12 cellular contexts compared by ENCODE assay signal in the genomic region with DNA sequence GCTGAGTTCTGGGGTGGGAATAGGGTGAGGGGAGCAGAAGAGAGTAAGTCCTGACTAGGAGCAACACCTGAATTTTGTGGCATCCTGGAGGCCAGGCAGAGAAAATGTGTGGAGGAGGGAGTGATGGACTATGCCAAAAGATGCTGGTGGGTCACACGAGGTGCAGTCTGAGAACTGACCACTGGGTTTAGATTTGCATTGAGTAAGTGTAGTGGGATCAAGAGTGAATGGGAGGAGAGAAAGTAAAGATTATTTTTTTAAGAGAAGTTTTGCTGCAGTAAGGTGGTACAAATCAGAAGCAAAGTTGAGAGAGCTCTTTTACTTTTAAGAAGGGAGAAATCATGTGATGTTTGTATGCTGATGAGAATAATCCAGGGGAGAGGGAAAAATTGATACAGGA.
DNase-seq lines count a peak whose midpoint lies in the region; ATAC-seq and TF ChIP-seq lines count a peak whose summit lies in the region.
"Had no signal": no experiment of that assay in that cellular context is flagged by ENCODE, and none has a peak within 500 bp of the region (broad histone marks: within the 10 kb centered on the region; RNA-seq: fewer than 3 reads in every experiment).

No MANE protein-coding gene starts in this region.

- no peak for DNase-seq in BE2C
- DNase-seq in H9, result no peak
- no peak for DNase-seq in IMR-90
- DNase-seq in mesenchymal stem cell, result no peak
- no peak for DNase-seq in progenitor cell of endocrine pancreas (ENCODE audit: low spot score, unreplicated experiment)
- no peak for DNase-seq in KBM-7
- DNase-seq: Caco-2; CD4-positive, alpha-beta T cell; H7 had no signal

- TF ChIP-seq POLR2A in IMR-90 (IDR thresholded peaks at IDR 0.05; ENCODE audit: low read depth, low read length), result no peak

- no peak overlapping the region for H2AK9ac ChIP-seq in IMR-90 (replicated peaks; ENCODE audit: low read depth, low read length, poor library complexity)

- 0 out of 2 replicates have a peak, but pooled peaks have one; percentile 13 for TF ChIP-seq CTCF in BE2C (IDR thresholded peaks at IDR 0.05; ENCODE audit: low read depth, low read length)
- peak; percentile 23; the same call in 1 of the 3 replicates for TF ChIP-seq CTCF in H9 (conservative IDR thresholded peaks at IDR 0.05)
- TF ChIP-seq CTCF in IMR-90 (conservative IDR thresholded peaks at IDR 0.05; ENCODE audit: low read depth, low read length), result no peak
- TF ChIP-seq CTCF in progenitor cell of endocrine pancreas (IDR thresholded peaks at IDR 0.05; ENCODE audit: unreplicated experiment), result no peak

- no peak for TF ChIP-seq RAD21 in IMR-90 (IDR thresholded peaks at IDR 0.05; ENCODE audit: low read length)

- no peak overlapping the region for H4K91ac ChIP-seq in H9 (ENCODE audit: insufficient read length, low read depth, low read length)
- H4K91ac ChIP-seq in IMR-90 (ENCODE audit: insufficient read depth, low read depth, low read length), result peak overlapping the region; percentile 41
- no peak overlapping the region for H4K91ac ChIP-seq in mesenchymal stem cell (ENCODE audit: low read length)

- H3K4me3 Mint-ChIP-seq in H9 (no peak overlapping the region), progenitor cell of endocrine pancreas (ENCODE audit: low read depth) (no peak overlapping the region)
- H3K4me3 Mint-ChIP-seq: CD4-positive, alpha-beta T cell had no signal

- no peaks in the 10 kb centered on the region for H3K36me3 ChIP-seq in BE2C
- H3K36me3 ChIP-seq in IMR-90 (ENCODE audit: control insufficient read depth, insufficient read depth, low read length), result no peaks in the 10 kb centered on the region
- H3K36me3 ChIP-seq in mesenchymal stem cell (ENCODE audit: control insufficient read depth in 1 of 2, insufficient read depth in 2 of 2, low read depth in 1 of 2, low read length in 2 of 2), result no peaks in the 10 kb centered on the region

- H3K79me2 ChIP-seq in H9 (ENCODE audit: insufficient read depth, low read length), result no peaks in the 10 kb centered on the region

- no peaks in the 10 kb centered on the region for H3K23me2 ChIP-seq in H9 (ENCODE audit: insufficient read length, low read depth, low read length, poor library complexity, severe bottlenecking)

- H2AK5ac ChIP-seq in H9 (ENCODE audit: insufficient read length, low read length), result no peak overlapping the region
- 0 out of 2 replicates have a peak overlapping the region, but pooled peaks have one; percentile 5 for H2AK5ac ChIP-seq in IMR-90 (ENCODE audit: low read depth, low read length)
- no peak overlapping the region for H2AK5ac ChIP-seq in mesenchymal stem cell (ENCODE audit: low read length, severe bottlenecking)

- H2BK5ac ChIP-seq in H9 (ENCODE audit: insufficient read length, low read length), result no peak overlapping the region
- no peak overlapping the region for H2BK5ac ChIP-seq in IMR-90 (ENCODE audit: low read depth, low read length, poor library complexity, severe bottlenecking)
- H2BK5ac ChIP-seq in mesenchymal stem cell (ENCODE audit: low read depth, low read length, poor library complexity, severe bottlenecking), result no peak overlapping the region

- intact Hi-C loops in IMR-90 (cut with micrococcal nuclease), result loop anchor here (5.0 to 10.0 kb wide), 2 partner anchors 79 to 366 kb away; no protein-coding TSS in a partner anchor

- H2BK12ac ChIP-seq in H9 (ENCODE audit: insufficient read length, low read depth, low read length) (no peak overlapping the region), mesenchymal stem cell (ENCODE audit: low read length in 2 of 2) (peak overlapping the region in 1 of 2 experiments; percentile 88)

- in situ Hi-C loops in IMR-90 (cut with MboI; ENCODE audit: low sequenced_read_pairs), result no loop called here
- in situ Hi-C loops in KBM-7 (cut with MboI; ENCODE audit: low pct_unique_long_range_greater_than_20kb, low sequenced_read_pairs), result no loop called here

- H3K4me1 Mint-ChIP-seq in H9, result no peaks in the 10 kb centered on the region; a peak in 1 of 4 replicates
- no peaks in the 10 kb centered on the region for H3K4me1 Mint-ChIP-seq in progenitor cell of endocrine pancreas (ENCODE audit: low read depth)

- no TSS peak for BruUV-seq in IMR-90 (replicated peaks; lab: Mats Ljungman, UMichigan)

- dilution Hi-C loops in IMR-90 (cut with HindIII; ENCODE audit: low sequenced_read_pairs, unreplicated experiment), result no loop called here

- no peak overlapping the region for H3K56ac ChIP-seq in H9 (ENCODE audit: insufficient read length, low read depth, low read length)
- no peak overlapping the region; the same call in 1 of the 2 replicates for H3K56ac ChIP-seq in IMR-90 (ENCODE audit: extremely low read depth, insufficient read depth, low read length)

- no peak overlapping the region for H4K8ac ChIP-seq in H9 (replicated peaks; ENCODE audit: insufficient read length, low read depth, low read length)
- H4K8ac ChIP-seq in IMR-90 (ENCODE audit: low read depth in 2 of 2, low read length in 2 of 2), result no peak overlapping the region
- peak overlapping the region; percentile 54 for H4K8ac ChIP-seq in mesenchymal stem cell (ENCODE audit: low read length)

- H3K27ac ChIP-seq in H9 (ENCODE audit: insufficient read length, low read depth, low read length), result no peak overlapping the region
- no peak overlapping the region for H3K27ac ChIP-seq in IMR-90 (ENCODE audit: insufficient read depth, low read length)
- H3K27ac ChIP-seq in mesenchymal stem cell (ENCODE audit: low read length, poor library complexity, severe bottlenecking), result no peak overlapping the region
- H3K27ac ChIP-seq: C4-2B, HL-60 had no signal

- H2BK120ac ChIP-seq in H9 (ENCODE audit: low read depth, low read length, poor library complexity, severe bottlenecking) (no peak overlapping the region), IMR-90 (ENCODE audit: low read depth, low read length) (peak overlapping the region; percentile 43), mesenchymal stem cell (ENCODE audit: low read depth, low read length) (no peak overlapping the region)

- H3K9me3 Mint-ChIP-seq in H9 (no peaks in the 10 kb centered on the region; a peak in 1 of 5 replicates), progenitor cell of endocrine pancreas (ENCODE audit: low read depth) (no peaks in the 10 kb centered on the region)
- H3K9me3 Mint-ChIP-seq: CD4-positive, alpha-beta T cell had no signal

- no peak overlapping the region for H2BK15ac ChIP-seq in H9 (ENCODE audit: low read depth, low read length)
- 0 out of 3 replicates have a peak overlapping the region, but pooled peaks have one; percentile 1 for H2BK15ac ChIP-seq in IMR-90 (ENCODE audit: low read depth, low read length)
- no peak overlapping the region for H2BK15ac ChIP-seq in mesenchymal stem cell (ENCODE audit: low read depth, poor library complexity, severe bottlenecking)

- H2AFZ ChIP-seq in H9 (ENCODE audit: low read length) (no peak overlapping the region), IMR-90 (replicated peaks; ENCODE audit: low read length, poor library complexity) (no peak overlapping the region), mesenchymal stem cell (ENCODE audit: low read depth, low read length) (no peak overlapping the region)

- H3K27me3 ChIP-seq in BE2C (no peaks in the 10 kb centered on the region), H9 (ENCODE audit: insufficient read depth, low read length) (no peaks in the 10 kb centered on the region), IMR-90 (ENCODE audit: control insufficient read depth, insufficient read depth, low read length) (no peaks in the 10 kb centered on the region), mesenchymal stem cell (ENCODE audit: control insufficient read depth in 1 of 2, insufficient read depth in 1 of 2, low read length in 2 of 2) (no peaks in the 10 kb centered on the region)

- H3K36me3 Mint-ChIP-seq in H9 (ENCODE audit: insufficient read depth in 1 of 3, low read depth in 3 of 3), result no peaks in the 10 kb centered on the region
- no peaks in the 10 kb centered on the region for H3K36me3 Mint-ChIP-seq in progenitor cell of endocrine pancreas (ENCODE audit: insufficient read depth)

- H3K18ac ChIP-seq in H9 (ENCODE audit: insufficient read length, low read depth, low read length) (no peak overlapping the region), IMR-90 (ENCODE audit: low read depth, low read length) (peak overlapping the region; percentile 20; the same call in 1 of the 2 replicates), mesenchymal stem cell (ENCODE audit: low read depth in 1 of 2, low read length in 2 of 2) (peak overlapping the region in 1 of 2 experiments; percentile 4)

- no peak overlapping the region for H3K4me3 ChIP-seq in BE2C (ENCODE audit: low read depth, low read length)
- H3K4me3 ChIP-seq in IMR-90 (ENCODE audit: insufficient read depth, low read depth, low read length), result no peak overlapping the region
- H3K4me3 ChIP-seq in mesenchymal stem cell (ENCODE audit: insufficient read depth in 1 of 2, low read depth in 1 of 2, low read length in 2 of 2), result no peak overlapping the region

- no peaks in the 10 kb centered on the region for H3K27me3 Mint-ChIP-seq in H9 (ENCODE audit: low read depth)
- H3K27me3 Mint-ChIP-seq in progenitor cell of endocrine pancreas, result no peaks in the 10 kb centered on the region
- H3K27me3 Mint-ChIP-seq: CD4-positive, alpha-beta T cell had no signal

- no peak overlapping the region for H3K27ac Mint-ChIP-seq in H9
- H3K27ac Mint-ChIP-seq in progenitor cell of endocrine pancreas, result no peak overlapping the region
- H3K27ac Mint-ChIP-seq: CD4-positive, alpha-beta T cell had no signal

- no peak for ATAC-seq in IMR-90 (ENCODE audit: low read depth)
- ATAC-seq in GM21723 (IDR thresholded peaks at IDR 0.05; ENCODE audit: unreplicated experiment), result no peak

- H3K4me1 ChIP-seq in BE2C (no peaks in the 10 kb centered on the region), H9 (ENCODE audit: insufficient read depth, low read length) (no peaks in the 10 kb centered on the region), IMR-90 (ENCODE audit: control insufficient read depth, insufficient read depth, low read length) (peaks cover 5% of the 10 kb centered on the region), mesenchymal stem cell (ENCODE audit: control insufficient read depth, insufficient read depth, low read depth, low read length) (no peaks in the 10 kb centered on the region)
- H3K4me1 ChIP-seq: Caco-2 had no signal

- H3K4ac ChIP-seq in H9 (ENCODE audit: low read depth, low read length) (no peak overlapping the region), IMR-90 (ENCODE audit: low read depth, low read length) (peak overlapping the region; percentile 45; the same call in 1 of the 2 replicates), mesenchymal stem cell (ENCODE audit: low read depth in 1 of 2, low read length in 2 of 2) (no peak overlapping the region)

- H4K20me1 ChIP-seq in H9 (ENCODE audit: control insufficient read depth, insufficient read depth, insufficient read length) (no peaks in the 10 kb centered on the region), IMR-90 (ENCODE audit: insufficient read depth, low read length) (no peaks in the 10 kb centered on the region)

- H3K9me1 ChIP-seq in IMR-90 (ENCODE audit: insufficient read depth, low read length), result peaks cover 3% of the 10 kb centered on the region; the same call in 1 of the 2 replicates

- H3K79me1 ChIP-seq in H9 (ENCODE audit: insufficient read depth, low read depth, low read length, poor library complexity, severe bottlenecking) (no peaks in the 10 kb centered on the region), IMR-90 (ENCODE audit: low read depth in 1 of 2, low read length in 2 of 2) (no peaks in the 10 kb centered on the region), mesenchymal stem cell (replicated peaks; ENCODE audit: low read length, poor library complexity, severe bottlenecking) (no peaks in the 10 kb centered on the region)

- no peak overlapping the region for H4K5ac ChIP-seq in H9 (ENCODE audit: insufficient read length, low read depth, low read length)
- H4K5ac ChIP-seq in IMR-90 (ENCODE audit: low read depth, low read length), result peak overlapping the region; percentile 7; the same call in 1 of the 2 replicates

- H3K14ac ChIP-seq in H9 (ENCODE audit: insufficient read depth, low read length) (no peak overlapping the region), IMR-90 (replicated peaks; ENCODE audit: low read depth, low read length) (no peak overlapping the region; the same call in 1 of the 2 replicates), mesenchymal stem cell (ENCODE audit: low read length in 2 of 2) (no peak overlapping the region)

- H3K9ac ChIP-seq in H9 (ENCODE audit: extremely low read depth, insufficient read length, low read length) (no peak overlapping the region), IMR-90 (ENCODE audit: low read depth, low read length) (no peak overlapping the region), mesenchymal stem cell (ENCODE audit: low read length) (no peak overlapping the region)

- WGBS in H9 (ENCODE audit: extremely low coverage, insufficient read length, low lambda C conversion rate), result no CpG with 5 or more reads among the region's 1 CpG
- WGBS in IMR-90 (ENCODE audit: extremely low coverage in 2 of 2, insufficient read length in 1 of 2), 2 experiments, result 80% methylated on average over 1 of the region's 1 CpG; no CpG with 5 or more reads in 1 of the 2 experiments
- WGBS in mesenchymal stem cell, result 63% methylated on average over 1 of the region's 1 CpG

- CTCF ChIA-PET in IMR-90 (lab: Yijun Ruan, JAX), result no interaction called here

- H3T11ph ChIP-seq in H9 (ENCODE audit: low read length), result no peak overlapping the region

- H3K23ac ChIP-seq in H9 (ENCODE audit: insufficient read length, low read depth, low read length) (no peak overlapping the region), IMR-90 (ENCODE audit: low read depth, low read length) (no peak overlapping the region), mesenchymal stem cell (ENCODE audit: low read length in 2 of 2) (no peak overlapping the region)

- no peaks in the 10 kb centered on the region for H3K9me3 ChIP-seq in BE2C
- H3K9me3 ChIP-seq in H9 (ENCODE audit: control insufficient read depth, low read depth, low read length), result no peaks in the 10 kb centered on the region
- H3K9me3 ChIP-seq in IMR-90 (ENCODE audit: control insufficient read depth, insufficient read depth, low read length), result 0 out of 2 replicates have a peak, but pooled peaks cover 3% of the 10 kb centered on the region
- H3K9me3 ChIP-seq in mesenchymal stem cell (ENCODE audit: control insufficient read depth, low read length), result no peaks in the 10 kb centered on the region
- H3K9me3 ChIP-seq: Caco-2 had no signal

- H2BK20ac ChIP-seq in H9 (ENCODE audit: low read depth, low read length, poor library complexity, severe bottlenecking) (no peak overlapping the region), IMR-90 (ENCODE audit: low read depth, low read length) (0 out of 2 replicates have a peak overlapping the region, but pooled peaks have one; percentile 24)

- H3K4me2 ChIP-seq in H9 (ENCODE audit: insufficient read depth, insufficient read length, low read length) (no peak overlapping the region), IMR-90 (ENCODE audit: low read depth, low read length) (no peak overlapping the region), mesenchymal stem cell (ENCODE audit: low read length, poor library complexity, severe bottlenecking) (no peak overlapping the region)

- POLR2A ChIA-PET in IMR-90 (lab: Charles Lee; ENCODE audit: unreplicated experiment), result no interaction called here

Comparison
In these comparisons a context has a peak if more than half of its experiments do, and no peak if none do; other contexts are left out.
1. CTCF ChIP-seq: peak in BE2C (single experiment) and H9 (single experiment); none in IMR-90 (single experiment) and progenitor cell of endocrine pancreas (single experiment).